In genomic region chr11:38006466-38006865, GRCh38 we compare ENCODE assay signal across 9 cellular contexts.
"Had no signal": no experiment of that assay in that cellular context is flagged by ENCODE, and none has a peak within 500 bp of the region (broad histone marks: within the 10 kb centered on the region; RNA-seq: fewer than 3 reads in every experiment).

No MANE protein-coding gene starts in this region.

- H2AFZ ChIP-seq: GM23248 had no signal

- ATAC-seq: K562 had no signal

- FAIRE-seq: H1, H54, HTR-8/SVneo, K562 had no signal

- H3K4me3 ChIP-seq: GM23248, K562 had no signal

- H3K27ac ChIP-seq: GM23248 had no signal

- H3K9ac ChIP-seq: GM23248 had no signal

- DNase-seq: GM23248, H9, HCEC 1CT, IMR-90, KG1 had no signal
